9 cellular contexts compared by ENCODE assay signal in genomic region chr7:143947111-143947510, GRCh38. TPM values are rescaled to one million over a fixed set of nuclear protein-coding genes. Genes with fewer than 3 reads are reported as not detected.
"Had no signal": no experiment of that assay in that cellular context is flagged by ENCODE, and none has a peak within 500 bp of the region (broad histone marks: within the 10 kb centered on the region; RNA-seq: fewer than 3 reads in every experiment).

No MANE protein-coding gene starts in this region.

- FAIRE-seq: G401.6, GM12878, GM12891, GM12892, GM18507, GM19239 had no signal

- DNase-seq: GDM1, GF-D8 had no signal

- H3K4me3 ChIP-seq: GM12878 had no signal

- ATAC-seq: GM12878 had no signal

RNA-seq across cellular contexts. Expression of gene OR2F1, which starts 7.5 kb away (rescaled TPM):
- total RNA-seq: G401, GM12878 had no signal
- polyA plus RNA-seq: GM12878 had no signal

RNA-seq across cellular contexts. Expression of gene OR2F2, which starts 12.1 kb away (rescaled TPM):
- total RNA-seq: G401, GM12878 had no signal
- polyA plus RNA-seq: GM12878 had no signal

RNA-seq across cellular contexts. Expression of gene OR6B1, which starts 53.0 kb away (rescaled TPM):
- total RNA-seq: G401, GM12878 had no signal
- polyA plus RNA-seq: GM12878 had no signal
